Comparison of ENCODE assay signal across 11 cellular contexts in the genomic region with DNA sequence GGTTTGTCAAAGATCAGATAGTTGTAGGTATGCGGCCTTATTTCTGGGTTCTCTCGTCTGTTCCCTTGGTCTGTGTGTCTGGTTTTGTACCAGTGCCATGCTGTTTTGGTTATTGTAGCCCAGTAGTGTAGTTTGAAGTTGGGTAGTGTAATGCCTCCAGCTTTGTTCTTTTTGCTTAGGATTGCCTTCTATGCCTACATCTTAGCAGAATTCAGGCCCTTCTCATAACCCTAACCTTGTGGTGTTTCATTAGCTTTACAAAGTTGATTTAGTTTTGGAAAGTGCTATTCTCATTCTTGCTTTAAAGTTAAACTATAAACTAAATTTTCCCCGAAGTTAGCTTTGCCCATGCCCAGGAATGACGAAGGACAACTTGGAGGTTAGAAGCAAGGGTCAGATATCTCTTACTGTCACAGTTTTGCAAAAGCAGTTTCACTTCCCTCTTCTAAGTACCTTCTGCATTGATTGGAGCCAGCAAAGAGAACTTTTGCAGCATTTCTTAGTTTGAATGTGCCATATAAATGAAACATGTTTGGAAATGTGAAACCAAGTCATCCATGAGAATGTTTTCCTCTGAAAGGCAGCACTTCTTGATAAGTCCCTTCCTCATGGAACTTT.
DNase-seq lines count a peak whose midpoint lies in the region; ATAC-seq and TF ChIP-seq lines count a peak whose summit lies in the region.
"Had no signal": no experiment of that assay in that cellular context is flagged by ENCODE, and none has a peak within 500 bp of the region (broad histone marks: within the 10 kb centered on the region; RNA-seq: fewer than 3 reads in every experiment).

No MANE protein-coding gene starts in this region.

- no peaks in the 10 kb centered on the region for H3K4me1 ChIP-seq in uterus
- H3K4me1 ChIP-seq: tibial artery had no signal

- no peaks in the 10 kb centered on the region for H3K9me3 ChIP-seq in uterus
- H3K9me3 ChIP-seq: tibial artery had no signal

- H3K27ac ChIP-seq in uterus = no peak overlapping the region
- H3K27ac ChIP-seq: tibial artery had no signal

- no peak overlapping the region for H3K4me3 ChIP-seq in uterus
- H3K4me3 ChIP-seq: tibial artery had no signal

- ATAC-seq in GM19372 (IDR thresholded peaks at IDR 0.05; ENCODE audit: low read depth, unreplicated experiment) (peak; percentile 94), HG03039 (IDR thresholded peaks at IDR 0.05; ENCODE audit: unreplicated experiment) (peak; percentile 56)

- intact Hi-C loops in uterus (cut with DNase I; ENCODE audit: low total_unique reads) = no loop called here

- DNase-seq in GM10266 (ENCODE audit: extremely low spot score) (peak; percentile 39), NOMO-1 treated with DMSO at 0.1 percent for 48 hours (lab: John Stamatoyannopoulos, UW; ENCODE audit: unreplicated experiment) (peak; percentile 64), hepatic stellate cell (ENCODE audit: low spot score) (no peak), EL (no peak), uterus (no peak)
- DNase-seq in activated effector memory CD4-positive, alpha-beta T cell treated with anti-CD3 and anti-CD28 coated beads, Interleukin-2, amount 50 U/mL, for 16 hours = no peak
- DNase-seq: central memory CD4-positive, alpha-beta T cell; stimulated activated CD4-positive, alpha-beta T cell treated with anti-CD3 and anti-CD28 coated beads, Interleukin-15, amount 100 ng/mL, for 24 hours; tibial artery had no signal

- no peak for TF ChIP-seq POLR2A in uterus (IDR thresholded peaks at IDR 0.05)

- no peaks in the 10 kb centered on the region for H3K27me3 ChIP-seq in uterus
- H3K27me3 ChIP-seq: tibial artery had no signal

- H3K36me3 ChIP-seq in uterus = no peaks in the 10 kb centered on the region
- H3K36me3 ChIP-seq: tibial artery had no signal

- TF ChIP-seq CTCF in GM10266 (IDR thresholded peaks at IDR 0.05; ENCODE audit: control insufficient read depth, insufficient read depth, low read depth, missing control alignments) (no peak), uterus (IDR thresholded peaks at IDR 0.05) (no peak)

Comparison
In these comparisons a context has a peak if more than half of its experiments do, and no peak if none do; other contexts are left out.
1. DNase-seq: peak in GM10266 (single experiment) and NOMO-1 treated with DMSO at 0.1 percent for 48 hours (single experiment); none in hepatic stellate cell (single experiment), EL (single experiment), activated effector memory CD4-positive, alpha-beta T cell treated with anti-CD3 and anti-CD28 coated beads, Interleukin-2, amount 50 U/mL, for 16 hours (single experiment) and uterus (0 of 2).